Comparison of ENCODE assay signal across 15 cellular contexts in the genomic region with DNA sequence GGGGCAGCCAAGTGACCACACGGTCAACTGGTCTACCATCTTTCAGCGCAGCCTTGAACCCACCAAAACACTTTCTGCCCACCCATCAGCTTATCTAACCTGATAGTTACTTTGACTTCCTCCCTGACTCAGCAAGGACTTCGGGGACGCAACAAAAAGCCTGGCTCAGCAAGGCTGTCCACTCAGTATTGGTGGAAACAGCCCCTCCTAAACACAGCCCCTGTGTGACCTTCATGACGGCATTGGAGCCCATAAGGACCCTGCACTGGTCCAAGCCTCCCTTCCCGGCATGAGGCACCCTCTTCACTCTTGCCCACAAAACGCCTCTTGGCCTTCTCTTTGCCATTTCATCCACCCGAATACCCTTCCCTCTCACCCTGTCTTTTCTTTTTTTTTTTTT.
"Had no signal": no experiment of that assay in that cellular context is flagged by ENCODE, and none has a peak within 500 bp of the region (broad histone marks: within the 10 kb centered on the region; RNA-seq: fewer than 3 reads in every experiment).

No MANE protein-coding gene starts in this region.

- H3K4me1 ChIP-seq: prostate gland had no signal

- H3K36me3 ChIP-seq: left lung, prostate gland, transverse colon had no signal

- H3K4me3 ChIP-seq: left lung, prostate gland, transverse colon had no signal

- H3K27me3 ChIP-seq: left lung, transverse colon had no signal

- H3K9me3 ChIP-seq: left lung, prostate gland, transverse colon had no signal

- FAIRE-seq: astrocyte, colon, endothelial cell of umbilical vein had no signal

- H3K27ac ChIP-seq: left lung, prostate gland, transverse colon had no signal

- DNase-seq: activated CD4-positive, alpha-beta T cell treated with anti-CD3 and anti-CD28 coated beads for 36 hours; activated naive CD4-positive, alpha-beta T cell; activated naive CD8-positive, alpha-beta T cell treated with anti-CD3 and anti-CD28 coated beads, Interleukin-2, amount 50 U/mL, for 24 hours; effector CD4-positive, alpha-beta T cell; foreskin melanocyte; head of caudate nucleus; left lung; mesendoderm; stimulated activated CD4-positive, alpha-beta T cell treated with anti-CD3 and anti-CD28 coated beads, Interleukin-1b, Interleukin-23, amount 100 ng/mL, for 48 hours; T-helper 9 cell; transverse colon had no signal
